Comparison of ENCODE assay signal across 9 cellular contexts in genomic region chr1:244231572-244232315, GRCh38.
DNase-seq lines count a peak whose midpoint lies in the region; ATAC-seq and TF ChIP-seq lines count a peak whose summit lies in the region.
"Had no signal": no experiment of that assay in that cellular context is flagged by ENCODE, and none has a peak within 500 bp of the region (broad histone marks: within the 10 kb centered on the region; RNA-seq: fewer than 3 reads in every experiment).

No MANE protein-coding gene starts in this region.

- H3K9ac ChIP-seq in colonic mucosa (ENCODE audit: low read depth in 2 of 2, low read length in 2 of 2): no peak overlapping the region

- in situ Hi-C loops in GM13977 (cut with MboI; ENCODE audit: low pct_unique_long_range_greater_than_20kb, low sequenced_read_pairs, unreplicated experiment): no loop called here

- H3K4me3 ChIP-seq in SJSA1 (peak overlapping the region; percentile 5; the same call in 1 of the 2 replicates), colonic mucosa (no peak overlapping the region)

- no peak overlapping the region for H3K27ac Mint-ChIP-seq in stimulated activated naive CD8-positive, alpha-beta T cell treated with anti-CD3 and anti-CD28 coated beads, Interleukin-15, amount 100 ng/mL, for 72 hours

- H3K4me3 Mint-ChIP-seq in stimulated activated naive CD8-positive, alpha-beta T cell treated with anti-CD3 and anti-CD28 coated beads, Interleukin-15, amount 100 ng/mL, for 72 hours: peak overlapping the region; percentile 42 to 51

- no peaks in the 10 kb centered on the region for H3K27me3 ChIP-seq in SJSA1 (replicated peaks)
- no peaks in the 10 kb centered on the region for H3K27me3 ChIP-seq in colonic mucosa

- intact Hi-C loops in colonic mucosa (cut with DNase I): no loop called here

- peak; percentile 4 for ATAC-seq in stimulated activated naive CD8-positive, alpha-beta T cell treated with anti-CD3 and anti-CD28 coated beads, Interleukin-15, amount 100 ng/mL, for 72 hours
- no peak for ATAC-seq in stimulated activated naive CD8-positive, alpha-beta T cell treated with anti-CD3 and anti-CD28 coated beads, Interleukin-15, Interleukin-2, amounts not matched to agents 100 U/mL and 50 U/mL, for 24 hours

- H3K27ac ChIP-seq in SJSA1 (no peak overlapping the region), colonic mucosa (no peak overlapping the region)
- H3K27ac ChIP-seq: heart right ventricle had no signal

- H3K36me3 ChIP-seq in SJSA1 (no peaks in the 10 kb centered on the region), colonic mucosa (no peaks in the 10 kb centered on the region)
- H3K36me3 ChIP-seq: heart right ventricle had no signal

- no peaks in the 10 kb centered on the region for H3K9me3 ChIP-seq in SJSA1 (replicated peaks)
- no peaks in the 10 kb centered on the region for H3K9me3 ChIP-seq in colonic mucosa
- H3K9me3 ChIP-seq: heart right ventricle had no signal

- DNase-seq in stimulated activated naive CD8-positive, alpha-beta T cell treated with anti-CD3 and anti-CD28 coated beads, Interleukin-15, amount 100 ng/mL, for 72 hours: no peak
- DNase-seq in stimulated activated naive CD8-positive, alpha-beta T cell treated with anti-CD3 and anti-CD28 coated beads, Interleukin-15, Interleukin-2, amounts not matched to agents 100 U/mL and 50 U/mL, for 24 hours: no peak
- no peak for DNase-seq in SJSA1 (ENCODE audit: low read depth in 1 of 2, low spot score in 2 of 2)
- peak; percentile 47 for DNase-seq in iPS-NIHi11 (ENCODE audit: low spot score)
- DNase-seq in colonic mucosa: no peak
- DNase-seq in NAMALWA (ENCODE audit: low spot score): no peak
- no peak for DNase-seq in GM13977 (ENCODE audit: low spot score)
- no peak for DNase-seq in activated CD4-positive, CD25-positive, alpha-beta regulatory T cell (lab: John Stamatoyannopoulos, UW)
- DNase-seq: heart right ventricle had no signal

- peaks cover 9% of the 10 kb centered on the region for H3K27me3 Mint-ChIP-seq in stimulated activated naive CD8-positive, alpha-beta T cell treated with anti-CD3 and anti-CD28 coated beads, Interleukin-15, amount 100 ng/mL, for 72 hours

- H3K4me1 ChIP-seq in SJSA1 (replicated peaks) (peaks cover 12% of the 10 kb centered on the region), colonic mucosa (no peaks in the 10 kb centered on the region)

- H3K4me1 Mint-ChIP-seq in stimulated activated naive CD8-positive, alpha-beta T cell treated with anti-CD3 and anti-CD28 coated beads, Interleukin-15, amount 100 ng/mL, for 72 hours: peaks cover 9% of the 10 kb centered on the region

- TF ChIP-seq CTCF in colonic mucosa (IDR thresholded peaks at IDR 0.05): no peak
- no peak for TF ChIP-seq CTCF in GM13977 (IDR thresholded peaks at IDR 0.05; ENCODE audit: extremely low read depth, insufficient read depth, missing control alignments)

- H3K9me3 Mint-ChIP-seq in stimulated activated naive CD8-positive, alpha-beta T cell treated with anti-CD3 and anti-CD28 coated beads, Interleukin-15, amount 100 ng/mL, for 72 hours: no peaks in the 10 kb centered on the region
